In the genomic region with DNA sequence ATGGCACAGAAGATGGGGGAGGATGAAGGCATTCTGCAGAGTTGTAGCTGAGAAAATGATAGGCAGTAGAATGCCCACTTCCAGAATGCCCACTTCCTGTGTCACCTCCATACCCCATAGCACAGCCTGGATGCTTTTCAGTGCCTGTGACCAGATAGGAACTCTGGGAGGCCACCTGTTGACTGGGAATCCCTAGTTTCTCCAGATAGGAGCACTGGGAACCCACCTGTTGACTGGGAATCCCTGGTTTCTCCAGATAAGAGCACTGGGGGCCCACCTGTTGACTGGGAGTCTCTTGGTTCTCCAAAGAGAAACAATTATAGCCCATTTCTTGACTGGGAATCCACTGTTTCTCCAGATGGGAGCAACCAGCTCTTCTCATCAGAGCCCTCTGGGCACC, we compare ENCODE assay signal across 10 cellular contexts. TPM values are rescaled to one million over a fixed set of nuclear protein-coding genes. Genes with fewer than 3 reads are reported as not detected.
"Had no signal": no experiment of that assay in that cellular context is flagged by ENCODE, and none has a peak within 500 bp of the region (broad histone marks: within the 10 kb centered on the region; RNA-seq: fewer than 3 reads in every experiment).

No MANE protein-coding gene starts in this region.

- H3K4me1 ChIP-seq: HAP-1 had no signal

- H3K9me3 ChIP-seq: HAP-1 had no signal

- H3K36me3 ChIP-seq: HAP-1 had no signal

- H3K4me2 ChIP-seq: GM23338 had no signal

- H3K4me3 ChIP-seq: GM23248, GM23338, HAP-1 had no signal

- H3K9ac ChIP-seq: GM23248 had no signal

- DNase-seq: GM23248, GOT3, H7, H9, HCEC 1CT, HFFc6 had no signal

- H2AFZ ChIP-seq: GM23248, GM23338 had no signal

- H3K27ac ChIP-seq: GM23248 had no signal

RNA-seq across cellular contexts. Expression of a gene that starts 11.6 kb away (rescaled TPM):
- total RNA-seq: GM23248, GM23338, H1, H4, H7, H9, HFFc6 had no signal

RNA-seq across cellular contexts. Expression of a gene that starts 13.4 kb away (rescaled TPM):
- total RNA-seq: GM23248, GM23338, H1, H4, H7, H9, HFFc6 had no signal

RNA-seq across cellular contexts. Expression of a gene that starts 37.9 kb away (rescaled TPM):
- total RNA-seq: GM23248, GM23338, H1, H4, H7, H9, HFFc6 had no signal
